8 cellular contexts compared by ENCODE assay signal in genomic region chr5:138354387-138354786, GRCh38. TPM values are rescaled to one million over a fixed set of nuclear protein-coding genes. Genes with fewer than 3 reads are reported as not detected.
A peak's percentile ranks its signal among the peaks of the same experiment; 100 is the strongest.
DNase-seq lines count a peak whose midpoint lies in the region; ATAC-seq and TF ChIP-seq lines count a peak whose summit lies in the region.

No MANE protein-coding gene starts in this region.

- H3K4me1 ChIP-seq in SJSA1 (replicated peaks): peaks cover 19% of the 10 kb centered on the region
- H3K4me1 ChIP-seq in fibroblast of lung (ENCODE audit: control insufficient read depth, extremely low read depth, insufficient read depth, low read length): no peaks in the 10 kb centered on the region

- H3K9me3 ChIP-seq in SJSA1 (replicated peaks): peaks cover 10% of the 10 kb centered on the region
- peaks cover 3% of the 10 kb centered on the region for H3K9me3 ChIP-seq in fibroblast of lung (ENCODE audit: control insufficient read depth, insufficient read depth, low read depth, low read length)

- H2AFZ ChIP-seq in fibroblast of lung (ENCODE audit: low read length): no peak overlapping the region

- peak overlapping the region; percentile 95 for H3K4me3 ChIP-seq in GM12875 (ENCODE audit: low read depth, low read length)
- H3K4me3 ChIP-seq in SJSA1: peak overlapping the region; percentile 87
- peak overlapping the region; percentile 67 to 95 (median 84) for H3K4me3 ChIP-seq in fibroblast of lung (replicated peaks in 1 of 4; ENCODE audit: control extremely low read depth in 1 of 4, insufficient read depth in 1 of 4, low read depth in 3 of 4, low read length in 4 of 4)
- peak overlapping the region; percentile 87 for H3K4me3 ChIP-seq in retinal pigment epithelial cell (ENCODE audit: low read length)

- ATAC-seq in GM18520 (IDR thresholded peaks at IDR 0.05; ENCODE audit: unreplicated experiment) (no peak), HG03342 (IDR thresholded peaks at IDR 0.05; ENCODE audit: unreplicated experiment) (no peak), HG02973 (IDR thresholded peaks at IDR 0.05; ENCODE audit: unreplicated experiment) (no peak)

- no peak overlapping the region for H3K9ac ChIP-seq in fibroblast of lung (ENCODE audit: insufficient read depth, low read length)

- no peak for DNase-seq in SJSA1 (ENCODE audit: low read depth in 1 of 2, low spot score in 2 of 2)
- DNase-seq in fibroblast of lung (ENCODE audit: low read depth in 2 of 2): no peak
- DNase-seq in retinal pigment epithelial cell (ENCODE audit: low read depth): no peak
- DNase-seq in hepatic stellate cell (ENCODE audit: low spot score): no peak

- H3K27me3 ChIP-seq in SJSA1 (replicated peaks): no peaks in the 10 kb centered on the region
- H3K27me3 ChIP-seq in fibroblast of lung (ENCODE audit: control insufficient read depth, insufficient read depth, low read length): no peaks in the 10 kb centered on the region

- H3K27ac ChIP-seq in SJSA1: no peak overlapping the region
- H3K27ac ChIP-seq in fibroblast of lung (ENCODE audit: insufficient read depth, low read length): no peak overlapping the region

- H4K20me1 ChIP-seq in fibroblast of lung (ENCODE audit: control insufficient read depth, extremely low read depth, insufficient read depth, low read length): no peaks in the 10 kb centered on the region

- H3K79me2 ChIP-seq in fibroblast of lung (ENCODE audit: control insufficient read depth, insufficient read depth, low read length): peaks cover 56% of the 10 kb centered on the region

- TF ChIP-seq CTCF in GM12875 (IDR thresholded peaks at IDR 0.05; ENCODE audit: borderline replicate concordance, insufficient read depth, low read depth, low read length) (no peak), fibroblast of lung (conservative IDR thresholded peaks at IDR 0.05 in 1 of 2, IDR thresholded peaks at IDR 0.05 in 1 of 2; ENCODE audit: low read depth in 1 of 2, low read length in 2 of 2) (no peak), retinal pigment epithelial cell (conservative IDR thresholded peaks at IDR 0.05; ENCODE audit: low read depth, low read length) (no peak)

- peak overlapping the region; percentile 60 for H3K4me2 ChIP-seq in fibroblast of lung (ENCODE audit: extremely low read depth, insufficient read depth, low read length)

- H3K36me3 ChIP-seq in SJSA1: peaks cover 39% of the 10 kb centered on the region
- no peaks in the 10 kb centered on the region for H3K36me3 ChIP-seq in fibroblast of lung (ENCODE audit: control insufficient read depth, insufficient read depth, low read length)

RNA-seq across cellular contexts. Expression of gene KDM3B, which starts 1.9 kb away (rescaled TPM):
- total RNA-seq in SJSA1 (2014; rRNA removed; shearing (Covaris generic)): 48.0 and 64.8 TPM in 2 replicates
- 39.8 and 49.4 TPM in 2 replicates for total RNA-seq in fibroblast of lung
- polyA plus RNA-seq in fibroblast of lung: 23.6 and 25.7 TPM in 2 replicates
- polyA plus RNA-seq in fibroblast of lung (2012): 20.6 and 22.3 TPM in 2 replicates
- 24.1 and 25.7 TPM in 2 replicates for polyA minus RNA-seq in fibroblast of lung (ENCODE audit: low replicate concordance)

RNA-seq across cellular contexts. Expression of gene FAM53C, which starts 16.3 kb away (rescaled TPM):
- total RNA-seq in SJSA1 (2014; rRNA removed; shearing (Covaris generic)): 42.0 and 63.6 TPM in 2 replicates
- total RNA-seq in fibroblast of lung: 36.0 and 44.9 TPM in 2 replicates
- polyA plus RNA-seq in fibroblast of lung: 30.3 and 33.8 TPM in 2 replicates
- 18.8 and 23.0 TPM in 2 replicates for polyA plus RNA-seq in fibroblast of lung (2012)
- 41.8 and 61.1 TPM in 2 replicates for polyA minus RNA-seq in fibroblast of lung (ENCODE audit: low replicate concordance)

RNA-seq across cellular contexts. Expression of gene CDC25C, which starts 22.8 kb away (rescaled TPM):
- 36.5 and 40.0 TPM in 2 replicates for total RNA-seq in SJSA1 (2014; rRNA removed; shearing (Covaris generic))
- total RNA-seq in fibroblast of lung: 0.26 and 3.0 TPM in 2 replicates
- 2.4 and 9.9 TPM in 2 replicates for polyA plus RNA-seq in fibroblast of lung
- 1.5 and 6.2 TPM in 2 replicates for polyA plus RNA-seq in fibroblast of lung (2012)
- polyA minus RNA-seq in fibroblast of lung (ENCODE audit: low replicate concordance): 3.0 TPM in 1 of 2 replicates, not detected in the other
